In genomic region chr7:29408841-29409243, GRCh38 we compare ENCODE assay signal across 8 cellular contexts.
DNase-seq lines count a peak whose midpoint lies in the region; ATAC-seq, FAIRE-seq and TF ChIP-seq lines count a peak whose summit lies in the region.

No MANE protein-coding gene starts in this region.

- H3K4me3 Mint-ChIP-seq in Caco-2 (ENCODE audit: unreplicated experiment), result no peak overlapping the region
- peak overlapping the region; percentile 37; the same call in 1 of the 3 replicates for H3K4me3 Mint-ChIP-seq in GM23338

- FAIRE-seq in bronchial epithelial cell (lab: Jason Lieb, UNC), result peak; percentile 47

- no TSS peak for BruUV-seq in Caco-2 (replicated peaks; lab: Mats Ljungman, UMichigan)

- H3K9me2 ChIP-seq in GM23338 (ENCODE audit: insufficient read depth), result no peaks in the 10 kb centered on the region

- peak; percentile 74 to 86 for TF ChIP-seq CTCF in Caco-2 (IDR thresholded peaks at IDR 0.05; ENCODE audit: insufficient read depth in 1 of 2, low read depth in 1 of 2, low read length in 1 of 2, severe bottlenecking in 1 of 2, unreplicated experiment in 1 of 2)
- peak; percentile 84 to 92 for TF ChIP-seq CTCF in GM23338 (conservative IDR thresholded peaks at IDR 0.05; ENCODE audit: low read depth in 2 of 2)
- peak; percentile 61 for TF ChIP-seq CTCF in bronchial epithelial cell (IDR thresholded peaks at IDR 0.05; ENCODE audit: insufficient read depth, low read length, severe bottlenecking)

- no peaks in the 10 kb centered on the region for H3K27me3 ChIP-seq in Caco-2 (replicated peaks; ENCODE audit: control insufficient read depth, insufficient read depth, low read length)
- no peaks in the 10 kb centered on the region for H3K27me3 ChIP-seq in GM23338 (ENCODE audit: insufficient read depth)
- H3K27me3 ChIP-seq in bronchial epithelial cell (ENCODE audit: control insufficient read depth, insufficient read depth, low read length), result no peaks in the 10 kb centered on the region

- peaks cover 22% of the 10 kb centered on the region for H3K4me1 Mint-ChIP-seq in Caco-2 (ENCODE audit: low read depth, unreplicated experiment)
- H3K4me1 Mint-ChIP-seq in GM23338, result peaks cover 18% of the 10 kb centered on the region

- H3K27ac Mint-ChIP-seq in Caco-2 (ENCODE audit: unreplicated experiment) (no peak overlapping the region), GM23338 (no peak overlapping the region)

- peak in 1 of 2 experiments; percentile 76 for DNase-seq in Caco-2
- peak; percentile 86 for DNase-seq in GM23338 (ENCODE audit: low spot score)
- DNase-seq in NCI-H146 treated with DMSO at 0.1 percent for 48 hours (lab: John Stamatoyannopoulos, UW; ENCODE audit: unreplicated experiment), result peak; percentile 38
- peak; percentile 27 for DNase-seq in T-helper 9 cell
- peak; percentile 64 for DNase-seq in bronchial epithelial cell (ENCODE audit: low read depth)
- peak; percentile 71 for DNase-seq in islet precursor cell
- DNase-seq in stimulated activated CD4-positive, alpha-beta T cell treated with anti-CD3 and anti-CD28 coated beads, Interleukin-2, amount 100 ng/mL, for 24 hours, result peak; percentile 35 to 56

- no peaks in the 10 kb centered on the region for H3K79me2 ChIP-seq in GM23338 (replicated peaks; ENCODE audit: insufficient read depth)

- H3K4me1 ChIP-seq in Caco-2 (peaks cover 23% of the 10 kb centered on the region), GM23338 (ENCODE audit: insufficient read depth) (peaks cover 13% of the 10 kb centered on the region; the same call in 1 of the 2 replicates)

- ATAC-seq in GM23338, result peak; percentile 80
- no peak for ATAC-seq in HG03196 (IDR thresholded peaks at IDR 0.05; ENCODE audit: unreplicated experiment)

- H2AFZ ChIP-seq in GM23338, result no peak overlapping the region

- H3K4me3 ChIP-seq in Caco-2 (ENCODE audit: low read depth, low read length), result no peak overlapping the region
- H3K4me3 ChIP-seq in GM23338, result no peak overlapping the region
- no peak overlapping the region for H3K4me3 ChIP-seq in bronchial epithelial cell (ENCODE audit: low read depth, low read length)

- POLR2A ChIA-PET in Caco-2 (lab: Charles Lee), result no interaction called here

- H3K27me3 Mint-ChIP-seq in Caco-2 (ENCODE audit: insufficient read depth, unreplicated experiment) (no peaks in the 10 kb centered on the region), GM23338 (ENCODE audit: insufficient read depth, low read depth, poor library complexity) (peaks cover 4% of the 10 kb centered on the region)

- H3K36me3 ChIP-seq in Caco-2 (ENCODE audit: control insufficient read depth, insufficient read depth, low read length), result no peaks in the 10 kb centered on the region
- H3K36me3 ChIP-seq in GM23338 (ENCODE audit: insufficient read depth), result no peaks in the 10 kb centered on the region
- H3K36me3 ChIP-seq in bronchial epithelial cell (ENCODE audit: control insufficient read depth, insufficient read depth, low read length), result no peaks in the 10 kb centered on the region

- peak overlapping the region; percentile 58; the same call in 1 of the 2 replicates for H3K4me2 ChIP-seq in GM23338

- H3K9me3 ChIP-seq in Caco-2, result no peaks in the 10 kb centered on the region

- H3F3A ChIP-seq in GM23338 (replicated peaks; ENCODE audit: low read depth), result no peaks in the 10 kb centered on the region

- H3K36me3 Mint-ChIP-seq in Caco-2 (ENCODE audit: insufficient read depth, unreplicated experiment), result peaks cover 7% of the 10 kb centered on the region
- no peaks in the 10 kb centered on the region for H3K36me3 Mint-ChIP-seq in GM23338 (ENCODE audit: low read depth)

- CTCF ChIA-PET in Caco-2 (lab: Charles Lee), result interaction anchor here (0.7 to 2.6 kb wide), 13 partner anchors 33 to 487 kb away, joined by 3 to 23 read pairs (median 6); partner anchors contain the start of gene CHN2

- no peak overlapping the region for H3K27ac ChIP-seq in GM23338 (ENCODE audit: low read depth)

- H3K9me3 Mint-ChIP-seq in Caco-2 (ENCODE audit: unreplicated experiment), result no peaks in the 10 kb centered on the region
- no peaks in the 10 kb centered on the region for H3K9me3 Mint-ChIP-seq in GM23338

- H4K20me1 ChIP-seq in GM23338 (replicated peaks; ENCODE audit: insufficient read depth), result no peaks in the 10 kb centered on the region

- intact Hi-C loops in Caco-2 (cut with micrococcal nuclease; ENCODE audit: unreplicated experiment), result loop anchor here (1.0 to 2.0 kb wide), 9 partner anchors 32 to 487 kb away; no protein-coding TSS in a partner anchor

TF ChIP-seq in GM23338, 12 proteins besides CTCF, POLR2A, EP300 and RAD21 (continues in another document):
- TF ChIP-seq POLR2AphosphoS5 (IDR thresholded peaks at IDR 0.05; ENCODE audit: low read depth) (no peak), ZNF462 (CRISPR knock-in tag; IDR thresholded peaks at IDR 0.05) (no peak), ZNF114 (CRISPR knock-in tag; IDR thresholded peaks at IDR 0.05) (no peak), JUNB (IDR thresholded peaks at IDR 0.05; ENCODE audit: unreplicated experiment) (no peak), EZH2phosphoT487 (IDR thresholded peaks at IDR 0.05; ENCODE audit: unreplicated experiment) (no peak), STAT1 (IDR thresholded peaks at IDR 0.05; ENCODE audit: unreplicated experiment) (no peak)
